ENCODE assay signal across 1 cellular context in genomic region chr5:119411935-119412623, GRCh38.
TF ChIP-seq lines count a peak whose summit lies in the region.

No MANE protein-coding gene starts in this region.

TF ChIP-seq in H1, 55 proteins besides CTCF, POLR2A, EP300 and RAD21:
- TF ChIP-seq TBP (IDR thresholded peaks at IDR 0.05; ENCODE audit: low read depth, low read length) (no peak), RXRA (IDR thresholded peaks at IDR 0.05; ENCODE audit: insufficient read depth, low read depth, low read length) (no peak), ATF2 (IDR thresholded peaks at IDR 0.05; ENCODE audit: low read length) (no peak), EZH2 (IDR thresholded peaks at IDR 0.05; ENCODE audit: low read depth, low read length, severe bottlenecking) (no peak), KDM4A (IDR thresholded peaks at IDR 0.05; ENCODE audit: low read depth, low read length, severe bottlenecking) (peak; percentile 46), CREB1 (IDR thresholded peaks at IDR 0.05) (no peak), SUZ12 (IDR thresholded peaks at IDR 0.05; ENCODE audit: low read length) (no peak), SIN3A (conservative IDR thresholded peaks at IDR 0.05 in 1 of 2, IDR thresholded peaks at IDR 0.05 in 1 of 2; ENCODE audit: low read depth in 1 of 2, low read length in 2 of 2) (0 out of 4 replicates have a peak, but pooled peaks of 1 of the 2 experiments have one; percentile 13), MAX (IDR thresholded peaks at IDR 0.05) (no peak), TAF7 (optimal IDR thresholded peaks at IDR 0.05; ENCODE audit: borderline replicate concordance, low read depth, low read length) (no peak), ASH2L (IDR thresholded peaks at IDR 0.05; ENCODE audit: low read length) (peak; percentile 85), BRCA1 (IDR thresholded peaks at IDR 0.05; ENCODE audit: low read depth, low read length) (no peak), CHD7 (IDR thresholded peaks at IDR 0.05; ENCODE audit: insufficient replicate concordance, low read length) (no peak), POLR2AphosphoS5 (IDR thresholded peaks at IDR 0.05; ENCODE audit: low read depth, low read length) (no peak), EGR1 (IDR thresholded peaks at IDR 0.05; ENCODE audit: borderline replicate concordance, low read depth, low read length) (no peak)
